ENCODE assay signal across 2 cellular contexts in the genomic region with DNA sequence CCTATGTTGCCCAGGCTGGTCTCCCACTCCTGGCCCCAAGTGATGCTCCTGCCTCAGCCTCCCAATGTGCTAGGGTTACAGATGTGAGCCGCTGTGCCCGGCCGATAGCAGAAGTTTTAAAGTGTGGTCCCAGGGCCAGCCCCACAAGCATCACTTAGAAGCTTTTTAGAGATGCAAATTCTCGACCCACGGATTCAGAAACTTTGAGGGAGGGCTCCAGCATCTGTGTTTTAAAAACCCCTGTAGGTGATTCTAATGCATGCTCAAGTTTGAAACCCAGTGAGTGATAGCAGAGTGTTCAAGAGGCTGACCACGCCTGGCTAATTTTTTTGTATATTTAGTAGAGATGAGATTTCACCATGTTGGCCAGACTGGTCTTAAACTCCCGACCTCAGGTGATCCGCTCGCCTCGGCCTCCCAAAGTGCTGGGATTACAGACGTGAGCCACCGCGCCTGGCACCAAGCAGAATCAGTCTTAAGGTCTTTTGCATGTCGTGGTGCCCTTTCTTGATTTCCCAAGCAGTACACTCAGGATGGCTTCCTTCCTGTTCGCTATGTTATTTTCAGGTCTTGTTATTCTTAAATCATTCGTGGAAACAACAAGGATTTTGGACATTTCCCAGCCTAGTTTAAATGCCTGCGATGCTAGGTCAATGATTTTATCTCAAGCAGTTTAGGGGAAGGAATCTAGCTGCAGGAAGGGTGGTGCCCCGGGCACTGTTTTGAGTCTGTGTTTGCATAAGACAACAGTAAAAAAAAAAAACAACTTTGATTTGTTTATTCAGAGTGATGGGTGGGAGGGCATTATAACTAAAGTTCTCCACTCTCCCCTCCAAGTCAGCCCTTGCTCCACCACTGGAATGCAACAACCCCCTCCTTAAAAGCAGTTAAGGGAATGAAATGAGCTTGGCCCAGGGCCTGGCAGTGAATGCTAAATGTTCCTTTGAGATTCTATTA.
A peak's percentile ranks its signal among the peaks of the same experiment; 100 is the strongest.
TF ChIP-seq lines count a peak whose summit lies in the region.

No MANE protein-coding gene starts in this region.

TF ChIP-seq in K562, 482 proteins besides CTCF, POLR2A, EP300 and RAD21:
- 0 out of 2 replicates have a peak, but pooled peaks have one; percentile 2 for TF ChIP-seq ZFX (CRISPR knock-in tag; IDR thresholded peaks at IDR 0.05)
- no peak for TF ChIP-seq FOSL1 (tag; conservative IDR thresholded peaks at IDR 0.05)
TF ChIP-seq in K562: peak in this region for 1.

TF ChIP-seq in liver, 16 proteins besides CTCF, POLR2A, EP300 and RAD21:
- TF ChIP-seq SP1 (IDR thresholded peaks at IDR 0.05): peak; percentile 33
- TF ChIP-seq, protein P1, sequence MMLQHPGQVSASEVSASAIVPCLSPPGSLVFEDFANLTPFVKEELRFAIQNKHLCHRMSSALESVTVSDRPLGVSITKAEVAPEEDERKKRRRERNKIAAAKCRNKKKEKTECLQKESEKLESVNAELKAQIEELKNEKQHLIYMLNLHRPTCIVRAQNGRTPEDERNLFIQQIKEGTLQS (IDR thresholded peaks at IDR 0.05): no peak
- no peak for TF ChIP-seq EGR1 (IDR thresholded peaks at IDR 0.05; ENCODE audit: low read depth in 2 of 2)
- TF ChIP-seq FOXA2 (IDR thresholded peaks at IDR 0.05): no peak
